Comparison of ENCODE assay signal across 9 cellular contexts in genomic region chr2:204625135-204625534, GRCh38.
A peak's percentile ranks its signal among the peaks of the same experiment; 100 is the strongest.
DNase-seq lines count a peak whose midpoint lies in the region; FAIRE-seq and TF ChIP-seq lines count a peak whose summit lies in the region.
"Had no signal": no experiment of that assay in that cellular context is flagged by ENCODE, and none has a peak within 500 bp of the region (broad histone marks: within the 10 kb centered on the region; RNA-seq: fewer than 3 reads in every experiment).

No MANE protein-coding gene starts in this region.

- no peak overlapping the region for H3K27ac ChIP-seq in endothelial cell of umbilical vein (ENCODE audit: insufficient read depth, low read depth, low read length)
- H3K27ac ChIP-seq in neural progenitor cell, result no peak overlapping the region
- H3K27ac ChIP-seq: spleen had no signal

- dilution Hi-C loops in endothelial cell of umbilical vein (cut with MboI; ENCODE audit: extremely low pct_ligation_motif_present, low sequenced_read_pairs), result no loop called here

- no peaks in the 10 kb centered on the region for H3K27me3 Mint-ChIP-seq in neural progenitor cell (ENCODE audit: insufficient read depth, low read depth)
- no peaks in the 10 kb centered on the region for H3K27me3 Mint-ChIP-seq in mesothelial cell of epicardium (ENCODE audit: low read depth)

- H3K79me2 ChIP-seq in endothelial cell of umbilical vein (ENCODE audit: control insufficient read depth, insufficient read depth, low read length) (no peaks in the 10 kb centered on the region), neural progenitor cell (ENCODE audit: low read depth) (no peaks in the 10 kb centered on the region)

- intact Hi-C loops in endothelial cell of umbilical vein (cut with micrococcal nuclease), result no loop called here

- POLR2A ChIA-PET in endothelial cell of umbilical vein (lab: Charles Lee), result no interaction called here

- FAIRE-seq in endothelial cell of umbilical vein (lab: Jason Lieb, UNC), result no peak

- no peaks in the 10 kb centered on the region for H3K4me1 Mint-ChIP-seq in neural progenitor cell
- H3K4me1 Mint-ChIP-seq in mesothelial cell of epicardium, result peaks cover 9% of the 10 kb centered on the region

- no TSS peak for BruUV-seq in endothelial cell of umbilical vein (replicated peaks; lab: Mats Ljungman, UMichigan)

- no peak overlapping the region for H3K4me3 ChIP-seq in endothelial cell of umbilical vein (replicated peaks in 1 of 3; ENCODE audit: insufficient read depth in 1 of 3, low read depth in 1 of 3, low read length in 3 of 3)
- no peak overlapping the region for H3K4me3 ChIP-seq in neural progenitor cell
- H3K4me3 ChIP-seq: spleen had no signal

- H3K27ac Mint-ChIP-seq in neural progenitor cell, result no peak overlapping the region
- no peak overlapping the region for H3K27ac Mint-ChIP-seq in mesothelial cell of epicardium

- H3K4me1 ChIP-seq in endothelial cell of umbilical vein (ENCODE audit: control insufficient read depth, extremely low read depth, insufficient read depth, low read length) (peaks cover 2% of the 10 kb centered on the region), neural progenitor cell (no peaks in the 10 kb centered on the region)
- H3K4me1 ChIP-seq: spleen had no signal

- TF ChIP-seq CTCF in endothelial cell of umbilical vein (IDR thresholded peaks at IDR 0.05; ENCODE audit: extremely low read depth in 1 of 2, insufficient read depth in 1 of 2, low read depth in 1 of 2, low read length in 2 of 2) (no peak), neural progenitor cell (IDR thresholded peaks at IDR 0.05) (peak; percentile 17), mesothelial cell of epicardium (IDR thresholded peaks at IDR 0.05; ENCODE audit: unreplicated experiment) (no peak)

- H3K4me2 ChIP-seq in endothelial cell of umbilical vein (ENCODE audit: insufficient read depth, low read length) (no peak overlapping the region), neural progenitor cell (no peak overlapping the region)

- H3K27me3 ChIP-seq in endothelial cell of umbilical vein (ENCODE audit: control insufficient read depth in 2 of 2, insufficient read depth in 2 of 2, low read length in 2 of 2), result no peaks in the 10 kb centered on the region
- H3K27me3 ChIP-seq in neural progenitor cell, result no peaks in the 10 kb centered on the region
- H3K27me3 ChIP-seq: spleen had no signal

- H3K36me3 Mint-ChIP-seq in neural progenitor cell (no peaks in the 10 kb centered on the region), mesothelial cell of epicardium (no peaks in the 10 kb centered on the region)

- DNase-seq in EL, result peak; percentile 39
- peak; percentile 66 for DNase-seq in M059J (ENCODE audit: low read depth)
- peak; percentile 22 for DNase-seq in endothelial cell of umbilical vein (ENCODE audit: low read depth, low spot score)
- peak; percentile 10 for DNase-seq in neural progenitor cell (ENCODE audit: low spot score)
- no peak for DNase-seq in NCI-H1436 treated with DMSO at 0.1 percent for 48 hours (lab: John Stamatoyannopoulos, UW)
- DNase-seq in NCI-H82 treated with DMSO at 0.1 percent for 48 hours (lab: John Stamatoyannopoulos, UW; ENCODE audit: unreplicated experiment), result no peak
- no peak for DNase-seq in mesothelial cell of epicardium (ENCODE audit: low spot score in 2 of 2, unreplicated experiment in 2 of 2)
- DNase-seq in NCI-H1048 (lab: John Stamatoyannopoulos, UW), result no peak
- DNase-seq: spleen had no signal

- peaks cover 2% of the 10 kb centered on the region for H3K9me3 Mint-ChIP-seq in neural progenitor cell
- peaks cover 8% of the 10 kb centered on the region for H3K9me3 Mint-ChIP-seq in mesothelial cell of epicardium

- no peaks in the 10 kb centered on the region for H3K9me1 ChIP-seq in endothelial cell of umbilical vein (replicated peaks; ENCODE audit: control insufficient read depth, extremely low read depth, insufficient read depth, low read length)

- TF ChIP-seq POLR2A in endothelial cell of umbilical vein (IDR thresholded peaks at IDR 0.05; ENCODE audit: low read depth, low read length), result no peak

- H3K9me3 ChIP-seq in endothelial cell of umbilical vein (replicated peaks; ENCODE audit: control insufficient read depth, insufficient read depth, low read length) (no peaks in the 10 kb centered on the region), neural progenitor cell (ENCODE audit: low read depth) (no peaks in the 10 kb centered on the region)
- H3K9me3 ChIP-seq: spleen had no signal

- H3K9ac ChIP-seq in endothelial cell of umbilical vein (replicated peaks; ENCODE audit: extremely low read depth, insufficient read depth, low read length), result no peak overlapping the region
- H3K9ac ChIP-seq in neural progenitor cell, result no peak overlapping the region

- H4K20me1 ChIP-seq in endothelial cell of umbilical vein (replicated peaks; ENCODE audit: control insufficient read depth, extremely low read depth, insufficient read depth, low read length), result no peaks in the 10 kb centered on the region
- H4K20me1 ChIP-seq in neural progenitor cell (ENCODE audit: low read depth), result no peaks in the 10 kb centered on the region

- H3K4me3 Mint-ChIP-seq in neural progenitor cell (no peak overlapping the region), mesothelial cell of epicardium (no peak overlapping the region)

- CTCF ChIA-PET in endothelial cell of umbilical vein (lab: Charles Lee), result interaction anchor here (1.2 to 1.4 kb wide), 2 partner anchors 67 to 365 kb away, joined by 4 read pairs; no protein-coding TSS in a partner anchor

- H3K36me3 ChIP-seq in endothelial cell of umbilical vein (ENCODE audit: control insufficient read depth in 2 of 2, extremely low read depth in 1 of 2, insufficient read depth in 2 of 2, low read length in 2 of 2) (no peaks in the 10 kb centered on the region), neural progenitor cell (no peaks in the 10 kb centered on the region)
- H3K36me3 ChIP-seq: spleen had no signal

- H3F3A ChIP-seq in neural progenitor cell (ENCODE audit: low read depth), result no peaks in the 10 kb centered on the region

- H2AFZ ChIP-seq in endothelial cell of umbilical vein (ENCODE audit: low read depth, low read length) (no peak overlapping the region), neural progenitor cell (replicated peaks) (no peak overlapping the region)

TF ChIP-seq in endothelial cell of umbilical vein, 7 proteins besides CTCF, POLR2A, EP300 and RAD21:
- no peak for TF ChIP-seq EZH2 (IDR thresholded peaks at IDR 0.05; ENCODE audit: borderline replicate concordance, low read depth, low read length, severe bottlenecking)
- TF ChIP-seq POLR2AphosphoS5 (IDR thresholded peaks at IDR 0.05; ENCODE audit: insufficient read depth, low read depth, low read length), result no peak
- TF ChIP-seq GATA2 (IDR thresholded peaks at IDR 0.05; ENCODE audit: insufficient read depth, insufficient read length, low read depth, low read length), result no peak
- TF ChIP-seq FOS (IDR thresholded peaks at IDR 0.05; ENCODE audit: borderline replicate concordance, insufficient read depth, low read length), result no peak
- TF ChIP-seq MYC (IDR thresholded peaks at IDR 0.05; ENCODE audit: low read depth, low read length), result no peak
- no peak for TF ChIP-seq JUN (IDR thresholded peaks at IDR 0.05; ENCODE audit: borderline replicate concordance, insufficient read depth, insufficient read length, low read depth)
- TF ChIP-seq MAX (IDR thresholded peaks at IDR 0.05; ENCODE audit: insufficient read depth, insufficient read length), result no peak

Comparison
In these comparisons a context has a peak if more than half of its experiments do, and no peak if none do; other contexts are left out.
1. DNase-seq: peak in EL (single experiment), M059J (single experiment), endothelial cell of umbilical vein (single experiment) and neural progenitor cell (single experiment); none in NCI-H1436 treated with DMSO at 0.1 percent for 48 hours (single experiment), NCI-H82 treated with DMSO at 0.1 percent for 48 hours (single experiment), mesothelial cell of epicardium (0 of 2) and NCI-H1048 (single experiment).